ENCODE assay signal across 8 cellular contexts in the genomic region with DNA sequence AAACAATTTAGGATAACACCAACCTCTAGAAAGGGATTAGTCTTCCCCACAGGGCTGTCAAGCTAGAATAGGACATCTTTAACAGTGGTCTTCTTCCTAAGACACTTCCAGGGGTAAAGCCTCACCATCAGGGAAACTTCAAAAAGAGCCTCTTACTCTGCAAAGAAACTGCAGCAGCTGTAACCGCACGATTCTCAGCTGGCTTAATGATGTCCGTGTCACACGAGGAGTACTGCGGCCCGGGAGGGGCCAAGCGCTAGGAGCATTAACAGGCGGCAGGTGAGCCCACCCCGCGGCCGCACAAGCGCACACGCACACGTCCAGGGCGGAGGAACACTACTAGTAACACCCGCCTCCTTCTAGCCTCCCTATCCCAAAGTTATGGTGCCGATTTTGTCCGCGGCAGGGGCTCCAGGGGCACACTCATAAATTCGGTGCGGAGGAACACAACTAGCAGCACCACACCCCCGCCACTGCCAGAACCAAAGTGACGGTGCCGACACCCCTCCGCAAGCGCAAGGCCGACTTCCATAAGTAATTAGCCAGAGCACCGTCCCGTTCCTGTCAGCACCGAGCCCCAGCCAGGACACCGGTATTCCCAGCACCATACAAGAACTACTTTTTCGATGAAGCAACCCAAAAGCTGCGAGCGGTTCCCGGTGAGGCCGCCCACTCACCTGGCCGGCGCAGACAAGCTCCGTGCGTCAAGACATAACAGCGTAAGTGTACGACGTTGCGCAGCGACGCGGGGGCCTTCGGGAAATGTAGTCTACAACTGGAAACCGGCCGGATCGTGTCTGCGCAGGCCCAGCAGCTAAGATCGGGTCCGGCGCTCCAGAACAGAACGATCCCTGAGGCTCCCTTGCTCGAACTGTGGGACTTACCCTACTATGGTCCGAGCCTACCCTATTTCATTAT. TPM values are rescaled to one million over a fixed set of nuclear protein-coding genes. Genes with fewer than 3 reads are reported as not detected.
DNase-seq lines count a peak whose midpoint lies in the region; ATAC-seq and TF ChIP-seq lines count a peak whose summit lies in the region.

A gene (plus strand): TSS at position 813 of the 918 bp plus-strand sequence. CDS start 3,572 bp downstream, outside the sequence.
A gene (minus strand): TSS at position 729 of the 918 bp plus-strand sequence. CDS start 8,116 bp downstream, outside the sequence.

- no peaks in the 10 kb centered on the region for H3K9me3 ChIP-seq in mucosa of stomach (ENCODE audit: control insufficient read depth, low read length)

- CTCF ChIA-PET in Calu3 (lab: Charles Lee) = interaction anchor here (0.5 to 1.6 kb wide), 7 partner anchors 10 to 188 kb away, joined by 3 to 5 read pairs (median 3); a partner anchor contains a TSS

- BruUV-seq in Calu3 (replicated peaks; lab: Mats Ljungman, UMichigan) = TSS peak; percentile 43

- peak within 1 kb of the TSS; percentile 90 for H3K4me3 ChIP-seq in mucosa of stomach (ENCODE audit: low read length)

- peak; percentile 95 for DNase-seq in Calu3
- peak; percentile 64 for DNase-seq in HuH-7.5 (ENCODE audit: low spot score)
- peak; percentile 92 to 94 for DNase-seq in activated T-cell treated with anti-CD3 and anti-CD28 coated beads, Interleukin-2, amount 50 U/mL, for 72 hours
- peak; percentile 94 for DNase-seq in stimulated activated CD8-positive, alpha-beta memory T cell treated with anti-CD3 and anti-CD28 coated beads, Interleukin-4, amount 100 ng/mL, for 48 hours

- no peaks in the 10 kb centered on the region for H3K27me3 Mint-ChIP-seq in Calu3 (ENCODE audit: unreplicated experiment)
- H3K27me3 Mint-ChIP-seq in activated T-cell treated with anti-CD3 and anti-CD28 coated beads, Interleukin-2, amount 50 U/mL, for 72 hours (ENCODE audit: low read depth) = no peaks in the 10 kb centered on the region

- no peak for TF ChIP-seq CTCF in Calu3 (IDR thresholded peaks at IDR 0.05; ENCODE audit: unreplicated experiment)

- H3K4me1 ChIP-seq in mucosa of stomach (ENCODE audit: control insufficient read depth, insufficient read depth, low read length) = no peaks in the 10 kb centered on the region

- H3K27ac Mint-ChIP-seq in Calu3 (ENCODE audit: unreplicated experiment) = peak within 1 kb of the TSS; percentile 99
- H3K27ac Mint-ChIP-seq in activated T-cell treated with anti-CD3 and anti-CD28 coated beads, Interleukin-2, amount 50 U/mL, for 72 hours = peak within 1 kb of the TSS; percentile 96

- peak within 1 kb of the TSS; percentile 97 for H3K4me3 Mint-ChIP-seq in Calu3 (ENCODE audit: low read depth, unreplicated experiment)
- H3K4me3 Mint-ChIP-seq in activated T-cell treated with anti-CD3 and anti-CD28 coated beads, Interleukin-2, amount 50 U/mL, for 72 hours = peak within 1 kb of the TSS; percentile 90 to 96

- H3K4me1 Mint-ChIP-seq in Calu3 (ENCODE audit: low read depth, unreplicated experiment) = peaks cover 21% of the 10 kb centered on the region
- peaks cover 38% of the 10 kb centered on the region for H3K4me1 Mint-ChIP-seq in activated T-cell treated with anti-CD3 and anti-CD28 coated beads, Interleukin-2, amount 50 U/mL, for 72 hours (ENCODE audit: low read depth)

- no peaks in the 10 kb centered on the region for H3K27me3 ChIP-seq in mucosa of stomach (ENCODE audit: control insufficient read depth, insufficient read depth, low read length)

- H3K36me3 Mint-ChIP-seq in Calu3 (ENCODE audit: insufficient read depth, unreplicated experiment) = peaks cover 26% of the 10 kb centered on the region
- peaks cover 22 to 36% of the 10 kb centered on the region in 2 donors for H3K36me3 Mint-ChIP-seq in activated T-cell treated with anti-CD3 and anti-CD28 coated beads, Interleukin-2, amount 50 U/mL, for 72 hours (ENCODE audit: insufficient read depth in 2 of 2)

- no peaks in the 10 kb centered on the region for H3K36me3 ChIP-seq in mucosa of stomach (ENCODE audit: control insufficient read depth, insufficient read depth, low read length)

- H3K9me3 Mint-ChIP-seq in Calu3 (ENCODE audit: low read depth, unreplicated experiment) = peaks cover 14% of the 10 kb centered on the region
- peaks cover 11 to 13% of the 10 kb centered on the region in 2 donors for H3K9me3 Mint-ChIP-seq in activated T-cell treated with anti-CD3 and anti-CD28 coated beads, Interleukin-2, amount 50 U/mL, for 72 hours

- intact Hi-C loops in Calu3 (cut with micrococcal nuclease; ENCODE audit: unreplicated experiment) = loop anchor here (1.0 to 10.0 kb wide), 3 partner anchors 60 to 180 kb away; a partner anchor contains a TSS

- ATAC-seq in GM21447 (IDR thresholded peaks at IDR 0.05; ENCODE audit: unreplicated experiment) (peak; percentile 93), esophagus mucosa (peak; percentile 99)
- ATAC-seq in activated T-cell treated with anti-CD3 and anti-CD28 coated beads, Interleukin-2, amount 50 U/mL, for 72 hours (replicated peaks in 1 of 2) = peak; percentile 96 to 98

- H3K9ac ChIP-seq in mucosa of stomach (ENCODE audit: low read length) = peak within 1 kb of the TSS; percentile 82

TF ChIP-seq in PFSK-1, 5 proteins besides CTCF, POLR2A, EP300 and RAD21:
- peak; percentile 58 for TF ChIP-seq FOXP2 (optimal IDR thresholded peaks at IDR 0.05; ENCODE audit: borderline replicate concordance, extremely low read depth, extremely low read length, insufficient read depth)
- TF ChIP-seq POLR2AphosphoS5 (IDR thresholded peaks at IDR 0.05; ENCODE audit: low read depth, low read length) = peak; percentile 54; the same call in 1 of the 2 replicates
- TF ChIP-seq, protein P1, sequence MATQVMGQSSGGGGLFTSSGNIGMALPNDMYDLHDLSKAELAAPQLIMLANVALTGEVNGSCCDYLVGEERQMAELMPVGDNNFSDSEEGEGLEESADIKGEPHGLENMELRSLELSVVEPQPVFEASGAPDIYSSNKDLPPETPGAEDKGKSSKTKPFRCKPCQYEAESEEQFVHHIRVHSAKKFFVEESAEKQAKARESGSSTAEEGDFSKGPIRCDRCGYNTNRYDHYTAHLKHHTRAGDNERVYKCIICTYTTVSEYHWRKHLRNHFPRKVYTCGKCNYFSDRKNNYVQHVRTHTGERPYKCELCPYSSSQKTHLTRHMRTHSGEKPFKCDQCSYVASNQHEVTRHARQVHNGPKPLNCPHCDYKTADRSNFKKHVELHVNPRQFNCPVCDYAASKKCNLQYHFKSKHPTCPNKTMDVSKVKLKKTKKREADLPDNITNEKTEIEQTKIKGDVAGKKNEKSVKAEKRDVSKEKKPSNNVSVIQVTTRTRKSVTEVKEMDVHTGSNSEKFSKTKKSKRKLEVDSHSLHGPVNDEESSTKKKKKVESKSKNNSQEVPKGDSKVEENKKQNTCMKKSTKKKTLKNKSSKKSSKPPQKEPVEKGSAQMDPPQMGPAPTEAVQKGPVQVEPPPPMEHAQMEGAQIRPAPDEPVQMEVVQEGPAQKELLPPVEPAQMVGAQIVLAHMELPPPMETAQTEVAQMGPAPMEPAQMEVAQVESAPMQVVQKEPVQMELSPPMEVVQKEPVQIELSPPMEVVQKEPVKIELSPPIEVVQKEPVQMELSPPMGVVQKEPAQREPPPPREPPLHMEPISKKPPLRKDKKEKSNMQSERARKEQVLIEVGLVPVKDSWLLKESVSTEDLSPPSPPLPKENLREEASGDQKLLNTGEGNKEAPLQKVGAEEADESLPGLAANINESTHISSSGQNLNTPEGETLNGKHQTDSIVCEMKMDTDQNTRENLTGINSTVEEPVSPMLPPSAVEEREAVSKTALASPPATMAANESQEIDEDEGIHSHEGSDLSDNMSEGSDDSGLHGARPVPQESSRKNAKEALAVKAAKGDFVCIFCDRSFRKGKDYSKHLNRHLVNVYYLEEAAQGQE (IDR thresholded peaks at IDR 0.05; ENCODE audit: insufficient read depth in 1 of 2, low read depth in 2 of 2, low read length in 2 of 2) = no peak

RNA-seq across cellular contexts. Expression of the first gene that starts in this region (rescaled TPM):
- total RNA-seq in Calu3 (2022) (0.42 and 1.7 TPM in 2 replicates), esophagus mucosa (0.68 TPM)
- not detected for polyA plus RNA-seq in PFSK-1 (2012; ENCODE audit: insufficient read length, low read depth)
- 1 to 10 TPM; 2.3 TPM for total RNA-seq in activated T-cell treated with anti-CD3 and anti-CD28 coated beads, Interleukin-2, amount 50 U/mL, for 72 hours

RNA-seq across cellular contexts. Expression of the second gene that starts in this region (rescaled TPM):
- total RNA-seq in Calu3 (2022) = 4.3 and 7.3 TPM in 2 replicates
- 0.48 TPM for polyA plus RNA-seq in PFSK-1 (2012; ENCODE audit: insufficient read length, low read depth)
- 1 to 10 TPM; 6.2 to 9.4 TPM for total RNA-seq in activated T-cell treated with anti-CD3 and anti-CD28 coated beads, Interleukin-2, amount 50 U/mL, for 72 hours
- 2.2 TPM for total RNA-seq in esophagus mucosa

Comparison
In these comparisons a context has a peak if more than half of its experiments do, and no peak if none do; other contexts are left out.
1. Peak in every context shown above with its lines: DNase-seq, ATAC-seq and H3K4me3 ChIP-seq.